ENCODE assay signal across 8 cellular contexts in the genomic region with DNA sequence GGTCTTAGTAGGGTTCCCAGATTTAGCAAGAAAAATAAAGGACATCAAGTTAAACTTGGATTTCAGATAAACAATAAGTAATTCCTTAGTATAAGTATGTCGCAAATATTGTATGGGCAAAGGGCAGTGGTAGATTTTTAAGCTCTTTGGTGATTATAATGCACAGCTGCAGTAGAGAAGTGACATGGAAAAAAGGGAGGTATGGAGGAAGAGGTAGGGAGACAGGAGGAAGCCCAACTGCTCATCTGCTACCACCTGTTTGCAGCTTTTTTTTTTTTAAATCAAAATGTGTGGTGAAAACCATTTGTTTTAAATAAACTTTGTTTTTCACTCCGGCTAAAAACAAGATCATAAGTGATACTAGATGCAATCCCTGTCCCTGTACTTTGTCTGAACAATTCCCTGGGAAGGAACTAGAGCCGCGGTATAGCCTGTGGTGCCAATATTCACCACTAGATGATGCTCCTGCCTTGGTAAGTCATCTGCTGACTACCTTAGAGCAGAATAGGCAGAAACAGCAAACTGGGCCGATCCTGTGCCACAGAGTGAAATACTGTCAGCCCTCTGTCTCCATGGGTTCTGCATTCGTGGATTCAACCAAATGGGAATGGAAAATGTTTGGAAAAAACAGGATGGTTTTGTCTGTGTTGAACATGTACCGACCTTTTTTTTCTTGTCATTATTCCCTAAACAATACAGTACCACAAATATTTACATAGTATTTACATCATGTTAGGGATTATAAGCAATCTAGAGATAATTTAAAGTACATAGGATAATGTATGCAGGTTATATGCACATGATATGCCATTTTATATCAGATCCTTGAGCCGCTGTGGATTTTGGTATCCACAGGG.
DNase-seq lines count a peak whose midpoint lies in the region; ATAC-seq and TF ChIP-seq lines count a peak whose summit lies in the region.

No MANE protein-coding gene starts in this region.

- no peak overlapping the region for H3K4me3 ChIP-seq in lower lobe of right lung

- H3K36me3 Mint-ChIP-seq in activated CD4-positive, alpha-beta T cell treated with anti-CD3 and anti-CD28 coated beads, Interleukin-2, amount 10 ng/mL, durations not matched to agents 24 days and 14 days (ENCODE audit: low read depth): no peaks in the 10 kb centered on the region

- peaks cover 23% of the 10 kb centered on the region for H3K27me3 Mint-ChIP-seq in activated CD4-positive, alpha-beta T cell treated with anti-CD3 and anti-CD28 coated beads, Interleukin-2, amount 10 ng/mL, durations not matched to agents 24 days and 14 days

- TF ChIP-seq CTCF in C4-2B (conservative IDR thresholded peaks at IDR 0.05): peak; percentile 100
- peak; percentile 95 for TF ChIP-seq CTCF in lower lobe of right lung (IDR thresholded peaks at IDR 0.05)

- peaks cover 3% of the 10 kb centered on the region for H3K4me1 ChIP-seq in lower lobe of right lung

- H3K4me3 Mint-ChIP-seq in activated CD4-positive, alpha-beta T cell treated with anti-CD3 and anti-CD28 coated beads, Interleukin-2, amount 10 ng/mL, durations not matched to agents 24 days and 14 days: no peak overlapping the region

- H3K36me3 ChIP-seq in lower lobe of right lung: no peaks in the 10 kb centered on the region

- DNase-seq in NCI-H526 (lab: John Stamatoyannopoulos, UW): peak; percentile 85 to 91
- peak; percentile 90 for DNase-seq in activated CD4-positive, alpha-beta T cell treated with anti-CD3 and anti-CD28 coated beads, Interleukin-2, amount 10 ng/mL, durations not matched to agents 24 days and 14 days
- peak; percentile 68 to 78 for DNase-seq in dermis microvascular lymphatic vessel endothelial cell (ENCODE audit: low read depth in 2 of 2)
- DNase-seq in lower lobe of right lung: peak; percentile 60
- DNase-seq in stimulated activated CD8-positive, alpha-beta memory T cell treated with anti-CD3 and anti-CD28 coated beads, Interleukin-15, amount 100 ng/mL, for 1 hour (ENCODE audit: low read depth): peak; percentile 39

- H3K27me3 ChIP-seq in lower lobe of right lung (ENCODE audit: low read depth): no peaks in the 10 kb centered on the region

- H3K27ac Mint-ChIP-seq in activated CD4-positive, alpha-beta T cell treated with anti-CD3 and anti-CD28 coated beads, Interleukin-2, amount 10 ng/mL, durations not matched to agents 24 days and 14 days: no peak overlapping the region

- intact Hi-C loops in activated CD4-positive, alpha-beta T cell treated with anti-CD3 and anti-CD28 coated beads, Interleukin-2, amount 10 ng/mL, durations not matched to agents 24 days and 14 days (cut with micrococcal nuclease): loop anchor here (1.0 to 5.0 kb wide), 4 partner anchors 34 to 392 kb away; no protein-coding TSS in a partner anchor
- intact Hi-C loops in lower lobe of right lung (cut with DNase I): no loop called here

- H3K9me3 ChIP-seq in lower lobe of right lung: no peaks in the 10 kb centered on the region

- H3K4me1 Mint-ChIP-seq in activated CD4-positive, alpha-beta T cell treated with anti-CD3 and anti-CD28 coated beads, Interleukin-2, amount 10 ng/mL, durations not matched to agents 24 days and 14 days: no peaks in the 10 kb centered on the region

- H3K27ac ChIP-seq in C4-2B (no peak overlapping the region), lower lobe of right lung (no peak overlapping the region)

- peak; percentile 92 for ATAC-seq in GM19328 (IDR thresholded peaks at IDR 0.05; ENCODE audit: unreplicated experiment)
- peak; percentile 93 for ATAC-seq in HG03439 (IDR thresholded peaks at IDR 0.05; ENCODE audit: unreplicated experiment)
- ATAC-seq in lower lobe of right lung: peak; percentile 95 to 96

- H3K9me3 Mint-ChIP-seq in activated CD4-positive, alpha-beta T cell treated with anti-CD3 and anti-CD28 coated beads, Interleukin-2, amount 10 ng/mL, durations not matched to agents 24 days and 14 days: no peaks in the 10 kb centered on the region

Comparison
In these comparisons a context has a peak if more than half of its experiments do, and no peak if none do; other contexts are left out.
1. DNase-seq: peak in every context shown above with its lines; median percentile 90 in activated CD4-positive, alpha-beta T cell treated with anti-CD3 and anti-CD28 coated beads, Interleukin-2, amount 10 ng/mL, durations not matched to agents 24 days and 14 days; 88 in NCI-H526; 73 in dermis microvascular lymphatic vessel endothelial cell; 60 in lower lobe of right lung; 39 in stimulated activated CD8-positive, alpha-beta memory T cell treated with anti-CD3 and anti-CD28 coated beads, Interleukin-15, amount 100 ng/mL, for 1 hour.